In the genomic region with DNA sequence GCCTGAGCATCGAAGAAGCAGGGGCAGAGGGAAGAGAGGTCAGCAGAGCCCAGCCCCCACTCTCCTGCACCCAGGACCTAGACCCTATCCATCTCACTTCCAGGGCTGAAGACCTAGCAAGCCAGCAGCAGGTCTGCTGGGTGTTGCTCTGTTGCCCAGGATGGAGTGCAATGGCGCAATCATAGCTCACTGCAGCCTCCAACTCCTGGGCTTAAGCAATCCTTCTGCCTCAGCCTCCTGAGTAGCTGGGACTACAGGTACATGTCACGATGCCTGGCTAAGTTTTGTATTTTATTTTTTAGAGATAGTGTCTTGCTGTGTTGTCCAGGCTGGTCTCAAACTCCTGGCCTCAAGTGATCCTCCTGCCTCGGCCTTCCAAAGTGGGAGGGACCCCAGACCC, we compare ENCODE assay signal across 1 cellular context. TPM values are rescaled to one million over a fixed set of nuclear protein-coding genes. Genes with fewer than 3 reads are reported as not detected.
"Had no signal": no experiment of that assay in that cellular context is flagged by ENCODE, and none has a peak within 500 bp of the region (broad histone marks: within the 10 kb centered on the region; RNA-seq: fewer than 3 reads in every experiment).

No MANE protein-coding gene starts in this region.

RNA-seq across cellular contexts. Expression of gene EMP2, which starts 53.0 kb away (rescaled TPM):
- polyA plus RNA-seq: immature natural killer cell had no signal
